12 cellular contexts compared by ENCODE assay signal in genomic region chr11:64990222-64990918, GRCh38. TPM values are rescaled to one million over a fixed set of nuclear protein-coding genes. Genes with fewer than 3 reads are reported as not detected.
A peak's percentile ranks its signal among the peaks of the same experiment; 100 is the strongest.
DNase-seq lines count a peak whose midpoint lies in the region; ATAC-seq and TF ChIP-seq lines count a peak whose summit lies in the region.
"Had no signal": no experiment of that assay in that cellular context is flagged by ENCODE, and none has a peak within 500 bp of the region (broad histone marks: within the 10 kb centered on the region; RNA-seq: fewer than 3 reads in every experiment).

No MANE protein-coding gene starts in this region.

- no peaks in the 10 kb centered on the region for H3K9me3 ChIP-seq in HEK293 (ENCODE audit: control insufficient read depth, insufficient read depth, low read depth, low read length)
- H3K9me3 ChIP-seq in T-helper 17 cell (ENCODE audit: control insufficient read depth, low read length, poor library complexity, severe bottlenecking) = no peaks in the 10 kb centered on the region
- no peaks in the 10 kb centered on the region for H3K9me3 ChIP-seq in right cardiac atrium (ENCODE audit: control insufficient read depth, low read length)
- no peaks in the 10 kb centered on the region for H3K9me3 ChIP-seq in spleen

- intact Hi-C loops in right cardiac atrium (cut with DNase I) (no loop called here), spleen (cut with DNase I; ENCODE audit: low total_unique reads) (loop anchor here (10.0 kb wide), 1 partner anchor 56 kb away; the partner anchor contains the start of gene GPHA2)

- ATAC-seq in T-helper 17 cell = no peak
- peak; percentile 89 to 95 for ATAC-seq in right cardiac atrium
- ATAC-seq in HG02759 (IDR thresholded peaks at IDR 0.05; ENCODE audit: unreplicated experiment) = no peak
- no peak for ATAC-seq in GM18868 (IDR thresholded peaks at IDR 0.05; ENCODE audit: unreplicated experiment)
- no peak for ATAC-seq in activated naive CD4-positive, alpha-beta T cell treated with anti-CD3 and anti-CD28 coated beads, Interleukin-2, amount 50 U/mL, for 72 hours

- H3K27me3 ChIP-seq in right cardiac atrium (ENCODE audit: control insufficient read depth, insufficient read depth) (no peaks in the 10 kb centered on the region), spleen (replicated peaks in 1 of 7) (no peaks in the 10 kb centered on the region)

- no peak overlapping the region for H3K27ac ChIP-seq in HEK293 (ENCODE audit: extremely low read depth, low read depth, low read length)
- no peak overlapping the region for H3K27ac ChIP-seq in right cardiac atrium (ENCODE audit: low read length)
- peak overlapping the region; percentile 71 to 88 (median 78) for H3K27ac ChIP-seq in spleen

- H3K36me3 ChIP-seq in HEK293 (ENCODE audit: control insufficient read depth in 2 of 2, insufficient read depth in 1 of 2, low read length in 2 of 2) = no peaks in the 10 kb centered on the region
- peaks cover 0 to 62% (median 4%) of the 10 kb centered on the region in 6 donors for H3K36me3 ChIP-seq in spleen

- H3K4me3 ChIP-seq in HEK293 (ENCODE audit: low read depth, low read length) = no peak overlapping the region
- H3K4me3 ChIP-seq in right cardiac atrium (ENCODE audit: low read length) = no peak overlapping the region
- H3K4me3 ChIP-seq in spleen = peak overlapping the region in 7 of 8 donors; percentile 1 to 59 (median 25)

- TF ChIP-seq POLR2A in spleen (IDR thresholded peaks at IDR 0.05) = no peak

- no peaks in the 10 kb centered on the region for H3K36me3 Mint-ChIP-seq in T-helper 17 cell (ENCODE audit: low read depth)
- H3K36me3 Mint-ChIP-seq in activated naive CD4-positive, alpha-beta T cell treated with anti-CD3 and anti-CD28 coated beads, Interleukin-2, amount 50 U/mL, for 72 hours = no peaks in the 10 kb centered on the region

- H3K4me1 ChIP-seq in HEK293 (ENCODE audit: control insufficient read depth, insufficient read depth, low read length) = no peaks in the 10 kb centered on the region
- peaks cover 2% of the 10 kb centered on the region for H3K4me1 ChIP-seq in right cardiac atrium (ENCODE audit: control insufficient read depth, insufficient read depth, low read length)
- peaks cover 32 to 82% (median 65%) of the 10 kb centered on the region in 6 donors for H3K4me1 ChIP-seq in spleen

- H3K4me1 Mint-ChIP-seq in T-helper 17 cell = peaks cover 18% of the 10 kb centered on the region

- DNase-seq in T-helper 17 cell (no peak), right cardiac atrium (peak; percentile 70 to 83 (median 80)), spleen (peak; percentile 83), HUDEP-2 (lab: John Stamatoyannopoulos, UW; ENCODE audit: unreplicated experiment in 76 of 76) (no peak)
- no peak for DNase-seq in activated naive CD4-positive, alpha-beta T cell treated with anti-CD3 and anti-CD28 coated beads, Interleukin-2, amount 50 U/mL, for 72 hours (ENCODE audit: low spot score in 2 of 2)
- DNase-seq: activated gamma-delta T cell, NCI-H187, T-helper 1 cell had no signal

- H3K4me3 Mint-ChIP-seq in T-helper 17 cell = peak overlapping the region; percentile 85

- POLR2A ChIA-PET in HEK293 (lab: Yijun Ruan, JAX) = no interaction called here

- no peaks in the 10 kb centered on the region for H3K27me3 Mint-ChIP-seq in T-helper 17 cell

- H3K27ac Mint-ChIP-seq in T-helper 17 cell = peak overlapping the region; percentile 92
- peak overlapping the region in 1 of 2 donors; percentile 19 for H3K27ac Mint-ChIP-seq in activated naive CD4-positive, alpha-beta T cell treated with anti-CD3 and anti-CD28 coated beads, Interleukin-2, amount 50 U/mL, for 72 hours

- CTCF ChIA-PET in HEK293 (lab: Yijun Ruan, JAX) = no interaction called here

- WGBS in right cardiac atrium = 37% methylated on average over 15 of the region's 15 CpGs
- WGBS in spleen, 5 donors = 10 to 18% (median 15%) methylated on average over 15 of the region's 15 CpGs

- H3K9me3 Mint-ChIP-seq in activated naive CD4-positive, alpha-beta T cell treated with anti-CD3 and anti-CD28 coated beads, Interleukin-2, amount 50 U/mL, for 72 hours = no peaks in the 10 kb centered on the region

- TF ChIP-seq CTCF in HEK293 (tag by site-specific recombination; IDR thresholded peaks at IDR 0.05) = no peak
- TF ChIP-seq CTCF in spleen (IDR thresholded peaks at IDR 0.05 in 8 of 11, conservative IDR thresholded peaks at IDR 0.05 in 3 of 11) = no peak

TF ChIP-seq in HEK293, 187 proteins besides CTCF, POLR2A, EP300 and RAD21:
- 0 out of 2 replicates have a peak, but pooled peaks have one; percentile 39 for TF ChIP-seq ZBTB6 (tag by site-specific recombination; IDR thresholded peaks at IDR 0.05)
- TF ChIP-seq ZNF394 (tag by site-specific recombination; IDR thresholded peaks at IDR 0.05; ENCODE audit: borderline replicate concordance) = no peak

RNA-seq across cellular contexts. Expression of gene BATF2, which starts 6.4 kb away (rescaled TPM):
- total RNA-seq in T-helper 17 cell (not detected), right cardiac atrium (1 to 10 TPM; 1.4 to 3.5 (median 1.7) TPM), spleen (10 to 100 TPM in 6 of 7 donors, 1 to 10 TPM in 1; 8.5 to 23.1 (median 18.6) TPM)
- polyA plus RNA-seq in right cardiac atrium (1.3 TPM), spleen (10 to 100 TPM in 1 of 3 donors, 1 to 10 TPM in 2; 4.3 to 17.1 (median 5.2) TPM)
- total RNA-seq in activated naive CD4-positive, alpha-beta T cell treated with anti-CD3 and anti-CD28 coated beads, Interleukin-2, amount 50 U/mL, for 72 hours = not detected

RNA-seq across cellular contexts. Expression of gene MAJIN, which starts 18.5 kb away (rescaled TPM):
- not detected for total RNA-seq in T-helper 17 cell
- total RNA-seq in right cardiac atrium = not detected
- not detected for polyA plus RNA-seq in right cardiac atrium
- under 1 TPM in 4 of 7 donors, not detected in 3; 0.40 to 0.98 (median 0.86) TPM for total RNA-seq in spleen
- polyA plus RNA-seq in spleen = 1 to 10 TPM in 2 of 3 donors, under 1 TPM in 1; 0.59 to 2.6 (median 1.5) TPM
- total RNA-seq in activated naive CD4-positive, alpha-beta T cell treated with anti-CD3 and anti-CD28 coated beads, Interleukin-2, amount 50 U/mL, for 72 hours = under 1 TPM in 1 of 2 donors, not detected in 1; 0.45 TPM
- total RNA-seq: epithelial cell of proximal tubule had no signal

RNA-seq across cellular contexts. Expression of gene ARL2, which starts 23.6 kb away (rescaled TPM):
- total RNA-seq in T-helper 17 cell (10 to 100 TPM; 17.2 to 21.6 TPM), right cardiac atrium (100 to 1,000 TPM; 117 to 144 (median 130) TPM), spleen (10 to 100 TPM; 44.5 to 76.5 (median 54.8) TPM)
- polyA plus RNA-seq in right cardiac atrium (179 TPM), spleen (100 to 1,000 TPM in 1 of 3 donors, 10 to 100 TPM in 2; 53.0 to 110 (median 69.9) TPM)
- 10 to 100 TPM; 82.6 to 96.1 TPM for total RNA-seq in activated naive CD4-positive, alpha-beta T cell treated with anti-CD3 and anti-CD28 coated beads, Interleukin-2, amount 50 U/mL, for 72 hours

RNA-seq across cellular contexts. Expression of gene SNX15, which starts 36.9 kb away (rescaled TPM):
- total RNA-seq in T-helper 17 cell (10 to 100 TPM; 19.7 to 20.8 TPM), right cardiac atrium (10 to 100 TPM; 14.3 to 25.2 (median 19.9) TPM), spleen (10 to 100 TPM; 14.6 to 21.6 (median 17.3) TPM)
- polyA plus RNA-seq in right cardiac atrium (16.7 TPM), spleen (10 to 100 TPM; 10.8 to 17.1 (median 11.6) TPM)
- total RNA-seq in activated naive CD4-positive, alpha-beta T cell treated with anti-CD3 and anti-CD28 coated beads, Interleukin-2, amount 50 U/mL, for 72 hours = 10 to 100 TPM; 12.5 to 14.5 TPM

RNA-seq across cellular contexts. Expression of gene SAC3D1, which starts 50.6 kb away (rescaled TPM):
- total RNA-seq in T-helper 17 cell (1 to 10 TPM; 1.9 to 3.9 TPM), right cardiac atrium (1 to 10 TPM; 4.2 to 7.7 (median 6.4) TPM), spleen (1 to 10 TPM; 5.7 to 9.9 (median 6.6) TPM)
- polyA plus RNA-seq in right cardiac atrium (6.4 TPM), spleen (10 to 100 TPM in 1 of 3 donors, 1 to 10 TPM in 2; 5.2 to 11.9 (median 8.9) TPM)
- 10 to 100 TPM in 1 of 2 donors, 1 to 10 TPM in 1; 8.9 to 33.3 TPM for total RNA-seq in activated naive CD4-positive, alpha-beta T cell treated with anti-CD3 and anti-CD28 coated beads, Interleukin-2, amount 50 U/mL, for 72 hours

Comparison
In these comparisons a context has a peak if more than half of its experiments do, and no peak if none do; other contexts are left out.
1. H3K27ac ChIP-seq: peak in spleen (8 of 8); none in HEK293 (single experiment) and right cardiac atrium (single experiment).
2. H3K4me3 ChIP-seq: peak in spleen (7 of 8); none in HEK293 (single experiment) and right cardiac atrium (single experiment).
3. ATAC-seq: peak in right cardiac atrium (2 of 2); none in T-helper 17 cell (single experiment), HG02759 (single experiment), GM18868 (single experiment) and activated naive CD4-positive, alpha-beta T cell treated with anti-CD3 and anti-CD28 coated beads, Interleukin-2, amount 50 U/mL, for 72 hours (0 of 2).
4. DNase-seq: peak in right cardiac atrium (3 of 3) and spleen (single experiment); none in T-helper 17 cell (0 of 3), HUDEP-2 (0 of 76) and activated naive CD4-positive, alpha-beta T cell treated with anti-CD3 and anti-CD28 coated beads, Interleukin-2, amount 50 U/mL, for 72 hours (0 of 2).